ENCODE assay signal across 8 cellular contexts in the genomic region with DNA sequence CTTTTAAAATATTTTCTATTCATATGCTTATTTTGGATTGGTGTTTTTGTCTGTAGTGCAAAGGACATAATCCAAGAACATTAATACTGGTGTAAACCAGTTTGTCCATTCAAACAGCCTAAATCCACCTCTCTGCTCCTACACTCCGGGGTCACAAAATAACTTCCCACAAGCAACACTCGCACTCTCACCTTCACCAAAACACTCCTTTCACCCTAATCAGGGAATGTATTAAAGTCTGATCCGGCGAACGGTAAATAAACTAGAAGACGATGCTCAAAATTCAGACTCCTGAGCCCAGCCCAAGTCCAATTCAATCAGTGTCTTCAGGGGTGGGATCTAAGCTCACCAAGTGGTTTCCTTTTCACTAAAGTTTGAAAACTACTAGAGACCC. TPM values are rescaled to one million over a fixed set of nuclear protein-coding genes. Genes with fewer than 3 reads are reported as not detected.
A peak's percentile ranks its signal among the peaks of the same experiment; 100 is the strongest.
DNase-seq lines count a peak whose midpoint lies in the region; TF ChIP-seq lines count a peak whose summit lies in the region.

No MANE protein-coding gene starts in this region.

- H4K8ac ChIP-seq in trophoblast cell (ENCODE audit: low read depth, low read length), result peak overlapping the region; percentile 93

- no peak for DNase-seq in activated CD4-positive, alpha-beta T cell treated with anti-CD3 and anti-CD28 coated beads, Interleukin-2, amount 10 ng/mL, durations not matched to agents 24 days and 14 days
- DNase-seq in activated CD4-positive, alpha-beta T cell treated with anti-CD3 and anti-CD28 coated beads, Interleukin-2, amount 50 U/mL, for 4 hours, result no peak
- peak; percentile 6 for DNase-seq in SW480 (ENCODE audit: low spot score)
- peak; percentile 16 for DNase-seq in fibroblast of the aortic adventitia (ENCODE audit: low read depth)
- DNase-seq in trophoblast cell, result peak in 1 of 2 donors; percentile 20
- DNase-seq in NCI-H1436 (lab: John Stamatoyannopoulos, UW), result no peak
- no peak for DNase-seq in NCI-H2227 treated with DMSO at 0.1 percent for 48 hours (lab: John Stamatoyannopoulos, UW)
- DNase-seq in SHP77 treated with DMSO at 0.1 percent for 48 hours (lab: John Stamatoyannopoulos, UW), result no peak

- peak overlapping the region; percentile 96 for H3K18ac ChIP-seq in trophoblast cell (ENCODE audit: low read length)

- peak overlapping the region; percentile 84 for H2BK120ac ChIP-seq in trophoblast cell (ENCODE audit: insufficient read depth, low read length, poor library complexity)

- H3K4me1 ChIP-seq in trophoblast cell (ENCODE audit: control insufficient read depth in 1 of 2, insufficient read depth in 2 of 2, low read length in 2 of 2), result peaks cover 0 to 2% of the 10 kb centered on the region in 2 experiments

- no peaks in the 10 kb centered on the region for H3K27me3 ChIP-seq in trophoblast cell (ENCODE audit: insufficient read depth, low read length)

- peak overlapping the region; percentile 85 for H4K91ac ChIP-seq in trophoblast cell (ENCODE audit: low read depth, low read length)

- H3K4me3 Mint-ChIP-seq in activated CD4-positive, alpha-beta T cell treated with anti-CD3 and anti-CD28 coated beads, Interleukin-2, amount 10 ng/mL, durations not matched to agents 24 days and 14 days, result peak overlapping the region; percentile 88

- H2BK12ac ChIP-seq in trophoblast cell (ENCODE audit: low read length), result no peak overlapping the region

- H3K27ac ChIP-seq in trophoblast cell (ENCODE audit: low read depth, low read length), result peak overlapping the region; percentile 88

- peak overlapping the region; percentile 97 for H3K9ac ChIP-seq in trophoblast cell (ENCODE audit: low read length)

- peak overlapping the region; percentile 88 for H3K4ac ChIP-seq in trophoblast cell (ENCODE audit: low read depth, low read length)

- no peaks in the 10 kb centered on the region for H3K9me3 ChIP-seq in trophoblast cell (ENCODE audit: insufficient read depth, low read depth, low read length)

- H3K27me3 Mint-ChIP-seq in activated CD4-positive, alpha-beta T cell treated with anti-CD3 and anti-CD28 coated beads, Interleukin-2, amount 10 ng/mL, durations not matched to agents 24 days and 14 days, result peaks cover 9% of the 10 kb centered on the region

- peaks cover 30% of the 10 kb centered on the region for H3K4me1 Mint-ChIP-seq in activated CD4-positive, alpha-beta T cell treated with anti-CD3 and anti-CD28 coated beads, Interleukin-2, amount 10 ng/mL, durations not matched to agents 24 days and 14 days

- no peak for TF ChIP-seq CTCF in fibroblast of the aortic adventitia (IDR thresholded peaks at IDR 0.05; ENCODE audit: insufficient read depth, low read length)

- H3K9me3 Mint-ChIP-seq in activated CD4-positive, alpha-beta T cell treated with anti-CD3 and anti-CD28 coated beads, Interleukin-2, amount 10 ng/mL, durations not matched to agents 24 days and 14 days, result no peaks in the 10 kb centered on the region

- H2AK5ac ChIP-seq in trophoblast cell (ENCODE audit: low read length), result no peak overlapping the region

- no peak overlapping the region for H2BK5ac ChIP-seq in trophoblast cell (ENCODE audit: low read depth, low read length, poor library complexity)

- peaks cover 5% of the 10 kb centered on the region for H3K79me1 ChIP-seq in trophoblast cell (ENCODE audit: low read length)

- peaks cover 7% of the 10 kb centered on the region for H3K79me2 ChIP-seq in trophoblast cell (ENCODE audit: control insufficient read depth, insufficient read depth, low read length, poor library complexity)

- H2AFZ ChIP-seq in trophoblast cell (ENCODE audit: insufficient read depth, low read length, poor library complexity), result peak overlapping the region; percentile 82

- peak overlapping the region; percentile 80 for H3K4me2 ChIP-seq in trophoblast cell (ENCODE audit: low read length)

- WGBS in trophoblast cell (ENCODE audit: extremely low coverage, insufficient coverage, insufficient read length), result no CpG with 5 or more reads among the region's 6 CpGs

- peak overlapping the region; percentile 89 for H3K14ac ChIP-seq in trophoblast cell (ENCODE audit: low read length)

- no peaks in the 10 kb centered on the region for H3K36me3 ChIP-seq in trophoblast cell (ENCODE audit: control insufficient read depth in 1 of 2, insufficient read depth in 2 of 2, low read length in 2 of 2)

- H3K4me3 ChIP-seq in fibroblast of the aortic adventitia (ENCODE audit: low read depth, low read length) (peak overlapping the region; percentile 95), trophoblast cell (ENCODE audit: low read depth, low read length) (peak overlapping the region; percentile 99)

- H3K23ac ChIP-seq in trophoblast cell (ENCODE audit: low read length), result no peak overlapping the region

- intact Hi-C loops in activated CD4-positive, alpha-beta T cell treated with anti-CD3 and anti-CD28 coated beads, Interleukin-2, amount 10 ng/mL, durations not matched to agents 24 days and 14 days (cut with micrococcal nuclease), result loop anchor here (1.0 to 10.0 kb wide), 6 partner anchors 66 to 799 kb away; a partner anchor contains a TSS

- H3K36me3 Mint-ChIP-seq in activated CD4-positive, alpha-beta T cell treated with anti-CD3 and anti-CD28 coated beads, Interleukin-2, amount 10 ng/mL, durations not matched to agents 24 days and 14 days (ENCODE audit: low read depth), result peaks cover 12% of the 10 kb centered on the region

- H4K12ac ChIP-seq in trophoblast cell (ENCODE audit: low read depth, low read length), result peak overlapping the region; percentile 49

- H3K27ac Mint-ChIP-seq in activated CD4-positive, alpha-beta T cell treated with anti-CD3 and anti-CD28 coated beads, Interleukin-2, amount 10 ng/mL, durations not matched to agents 24 days and 14 days, result peak overlapping the region; percentile 97

RNA-seq across cellular contexts. Expression of a gene that starts 0.6 kb away (rescaled TPM):
- total RNA-seq in activated CD4-positive, alpha-beta T cell treated with anti-CD3 and anti-CD28 coated beads, Interleukin-2, amount 10 ng/mL, durations not matched to agents 24 days and 14 days, result 40.1 and 45.5 TPM in 2 replicates
- 78.5 and 84.6 TPM in 2 replicates for total RNA-seq in fibroblast of the aortic adventitia (ENCODE audit: low replicate concordance)
- polyA plus RNA-seq in trophoblast cell (2013), result 37.4 and 37.5 TPM in 2 replicates

Comparison
In these comparisons a context has a peak if more than half of its experiments do, and no peak if none do; other contexts are left out.
1. DNase-seq: peak in SW480 (single experiment) and fibroblast of the aortic adventitia (single experiment); none in activated CD4-positive, alpha-beta T cell treated with anti-CD3 and anti-CD28 coated beads, Interleukin-2, amount 10 ng/mL, durations not matched to agents 24 days and 14 days (single experiment), activated CD4-positive, alpha-beta T cell treated with anti-CD3 and anti-CD28 coated beads, Interleukin-2, amount 50 U/mL, for 4 hours (0 of 2), NCI-H1436 (single experiment), NCI-H2227 treated with DMSO at 0.1 percent for 48 hours (single experiment) and SHP77 treated with DMSO at 0.1 percent for 48 hours (single experiment).